Comparison of ENCODE assay signal across 8 cellular contexts in the genomic region with DNA sequence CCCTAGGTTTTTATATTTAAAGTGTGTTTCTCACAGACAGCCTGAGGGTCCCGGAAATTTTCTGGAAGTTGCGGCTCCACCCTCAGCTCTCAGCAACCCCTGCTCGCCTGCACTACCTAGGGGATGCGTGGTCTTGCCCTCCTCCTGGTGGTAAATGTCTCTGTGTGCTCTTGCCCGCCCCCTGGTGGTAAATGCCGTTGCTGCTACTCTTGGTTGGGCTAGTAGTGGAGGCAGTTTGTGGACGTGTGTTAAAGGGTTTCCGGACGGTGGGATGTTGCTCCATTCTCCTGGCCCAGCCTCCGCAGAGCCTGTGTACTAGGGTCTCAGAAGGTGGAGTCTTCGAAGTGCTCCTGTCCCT. TPM values are rescaled to one million over a fixed set of nuclear protein-coding genes. Genes with fewer than 3 reads are reported as not detected.
DNase-seq lines count a peak whose midpoint lies in the region; ATAC-seq and TF ChIP-seq lines count a peak whose summit lies in the region.

No MANE protein-coding gene starts in this region.

- DNase-seq in CMK (ENCODE audit: low read depth) (peak; percentile 65), NCI-H1092 treated with DMSO at 0.1 percent for 48 hours (lab: John Stamatoyannopoulos, UW) (peak; percentile 58), amniotic epithelial cell (ENCODE audit: low read depth) (peak; percentile 71), right cardiac atrium (peak; percentile 79 to 95 (median 92)), sigmoid colon (peak; percentile 90)

- peak; percentile 90 to 98 (median 94) for TF ChIP-seq CTCF in sigmoid colon (IDR thresholded peaks at IDR 0.05)

- no peaks in the 10 kb centered on the region for H3K4me1 ChIP-seq in right cardiac atrium (ENCODE audit: control insufficient read depth, insufficient read depth, low read length)
- H3K4me1 ChIP-seq in sigmoid colon, result peaks cover 0 to 10% (median 5%) of the 10 kb centered on the region in 4 donors

- H3K36me3 ChIP-seq in sigmoid colon, result no peaks in the 10 kb centered on the region

- 8% methylated on average over 11 of the region's 11 CpGs for WGBS in right cardiac atrium
- WGBS in sigmoid colon, 2 donors, result 5 to 6% methylated on average over 11 of the region's 11 CpGs

- peaks cover 8% of the 10 kb centered on the region for H3K27me3 Mint-ChIP-seq in T-helper 1 cell treated with Interleukin-12 subunit alpha and Interleukin-12 subunit beta and Interleukin-4 antibody, amounts not matched to agents 30 μg/mL and 1 μg/mL, for 36 hours (ENCODE audit: low read depth)

- H3K4me1 Mint-ChIP-seq in T-helper 1 cell treated with Interleukin-12 subunit alpha and Interleukin-12 subunit beta and Interleukin-4 antibody, amounts not matched to agents 30 μg/mL and 1 μg/mL, for 36 hours (ENCODE audit: low read depth), result peaks cover 34% of the 10 kb centered on the region

- no peaks in the 10 kb centered on the region for H3K9me3 Mint-ChIP-seq in T-helper 1 cell treated with Interleukin-12 subunit alpha and Interleukin-12 subunit beta and Interleukin-4 antibody, amounts not matched to agents 30 μg/mL and 1 μg/mL, for 36 hours

- no peaks in the 10 kb centered on the region for H3K36me3 Mint-ChIP-seq in T-helper 1 cell treated with Interleukin-12 subunit alpha and Interleukin-12 subunit beta and Interleukin-4 antibody, amounts not matched to agents 30 μg/mL and 1 μg/mL, for 36 hours (ENCODE audit: low read depth)

- H3K27me3 ChIP-seq in right cardiac atrium (ENCODE audit: control insufficient read depth, insufficient read depth) (no peaks in the 10 kb centered on the region), sigmoid colon (no peaks in the 10 kb centered on the region)

- peak overlapping the region; percentile 60 for H3K27ac Mint-ChIP-seq in T-helper 1 cell treated with Interleukin-12 subunit alpha and Interleukin-12 subunit beta and Interleukin-4 antibody, amounts not matched to agents 30 μg/mL and 1 μg/mL, for 36 hours

- H3K4me3 ChIP-seq in right cardiac atrium (ENCODE audit: low read length) (no peak overlapping the region), sigmoid colon (no peak overlapping the region)

- H3K27ac ChIP-seq in right cardiac atrium (ENCODE audit: low read length) (no peak overlapping the region), sigmoid colon (no peak overlapping the region)

- H3K9me3 ChIP-seq in right cardiac atrium (ENCODE audit: control insufficient read depth, low read length) (no peaks in the 10 kb centered on the region), sigmoid colon (no peaks in the 10 kb centered on the region)

- H3K4me3 Mint-ChIP-seq in T-helper 1 cell treated with Interleukin-12 subunit alpha and Interleukin-12 subunit beta and Interleukin-4 antibody, amounts not matched to agents 30 μg/mL and 1 μg/mL, for 36 hours, result peak overlapping the region; percentile 47

- ATAC-seq in GM21529 (IDR thresholded peaks at IDR 0.05; ENCODE audit: unreplicated experiment), result peak; percentile 52
- ATAC-seq in right cardiac atrium, result peak; percentile 90 to 92
- ATAC-seq in HG03025 (IDR thresholded peaks at IDR 0.05; ENCODE audit: low FRiP score, unreplicated experiment), result no peak

- intact Hi-C loops in right cardiac atrium (cut with DNase I) (loop anchor here in 1 of 4 donors (10.0 kb wide), 1 partner anchor 350 kb away; no protein-coding TSS in a partner anchor), sigmoid colon (cut with DNase I) (loop anchor here (1.0 kb wide), 1 partner anchor 13 kb away; no protein-coding TSS in a partner anchor)

- TF ChIP-seq POLR2A in sigmoid colon (IDR thresholded peaks at IDR 0.05), result no peak

- no peak for TF ChIP-seq EP300 in sigmoid colon (IDR thresholded peaks at IDR 0.05)

RNA-seq across cellular contexts. Expression of a gene that starts 27.4 kb away (rescaled TPM):
- 10 to 100 TPM; 14.9 to 19.0 (median 17.8) TPM for total RNA-seq in right cardiac atrium
- 24.3 TPM for polyA plus RNA-seq in right cardiac atrium
- total RNA-seq in sigmoid colon, result 10 to 100 TPM in 3 of 4 donors, 1 to 10 TPM in 1; 10.0 to 17.8 (median 13.8) TPM
- 10 to 100 TPM in 1 of 3 donors, 1 to 10 TPM in 2; 3.5 to 18.5 (median 4.2) TPM for polyA plus RNA-seq in sigmoid colon

RNA-seq across cellular contexts. Expression of a gene that starts 29.8 kb away (rescaled TPM):
- total RNA-seq in right cardiac atrium (10 to 100 TPM; 21.9 to 35.4 (median 26.6) TPM), sigmoid colon (100 to 1,000 TPM in 1 of 4 donors, 10 to 100 TPM in 3; 43.3 to 129 (median 60.0) TPM)
- polyA plus RNA-seq in right cardiac atrium (18.1 TPM), sigmoid colon (10 to 100 TPM in 1 of 3 donors, 1 to 10 TPM in 2; 9.6 to 36.4 (median 9.7) TPM)

RNA-seq across cellular contexts. Expression of a gene that starts 38.5 kb away (rescaled TPM):
- total RNA-seq in right cardiac atrium (10 to 100 TPM; 17.4 to 41.0 (median 18.6) TPM), sigmoid colon (10 to 100 TPM in 3 of 4 donors, 1 to 10 TPM in 1; 7.6 to 27.7 (median 14.6) TPM)
- polyA plus RNA-seq in right cardiac atrium (29.8 TPM), sigmoid colon (1 to 10 TPM in 2 of 3 donors, not detected in 1; 3.0 to 7.4 TPM)
